In the genomic region with DNA sequence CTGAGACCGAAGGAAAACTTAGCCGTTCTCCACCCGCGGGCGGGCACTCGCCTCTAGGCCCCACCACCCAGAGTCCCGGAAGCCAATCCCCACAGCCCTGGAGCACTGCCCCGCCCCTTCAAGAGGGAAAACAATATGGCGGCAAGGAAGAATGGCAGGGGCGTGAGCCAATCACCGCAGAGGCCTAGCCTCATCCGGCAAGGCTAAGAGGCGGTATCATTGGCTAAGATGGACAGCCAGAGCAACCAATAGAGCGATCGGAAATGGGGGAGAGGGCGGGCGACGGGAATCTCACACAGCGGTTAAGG, we compare ENCODE assay signal across 8 cellular contexts. TPM values are rescaled to one million over a fixed set of nuclear protein-coding genes. Genes with fewer than 3 reads are reported as not detected.
A peak's percentile ranks its signal among the peaks of the same experiment; 100 is the strongest.
DNase-seq lines count a peak whose midpoint lies in the region; ATAC-seq and TF ChIP-seq lines count a peak whose summit lies in the region.

No MANE protein-coding gene starts in this region.

- no peaks in the 10 kb centered on the region for H3K27me3 Mint-ChIP-seq in T-helper 2 cell treated with Interferon-gamma antibody and Interleukin-4, amounts not matched to agents 5 μg/mL and 100 μg/mL, for 36 hours (ENCODE audit: low read depth)

- peak overlapping the region; percentile 97 for H3K27ac ChIP-seq in vagina

- H3K36me3 ChIP-seq in vagina = no peaks in the 10 kb centered on the region

- H3K9me3 Mint-ChIP-seq in T-helper 2 cell treated with Interferon-gamma antibody and Interleukin-4, amounts not matched to agents 5 μg/mL and 100 μg/mL, for 36 hours = no peaks in the 10 kb centered on the region

- ATAC-seq in GM18505 (IDR thresholded peaks at IDR 0.05; ENCODE audit: unreplicated experiment) = peak; percentile 63
- ATAC-seq in HG02970 (IDR thresholded peaks at IDR 0.05; ENCODE audit: low FRiP score, unreplicated experiment) = peak; percentile 68

- TF ChIP-seq POLR2A in GM18505 (IDR thresholded peaks at IDR 0.05; ENCODE audit: borderline replicate concordance, extremely low read depth, insufficient read depth, insufficient read length) (no peak), vagina (IDR thresholded peaks at IDR 0.05) (no peak)

- intact Hi-C loops in vagina (cut with DNase I) = loop anchor here (5.0 kb wide), 2 partner anchors 80 to 140 kb away; a partner anchor contains a TSS

- no peaks in the 10 kb centered on the region for H3K27me3 ChIP-seq in vagina

- peaks cover 16% of the 10 kb centered on the region for H3K36me3 Mint-ChIP-seq in T-helper 2 cell treated with Interferon-gamma antibody and Interleukin-4, amounts not matched to agents 5 μg/mL and 100 μg/mL, for 36 hours (ENCODE audit: low read depth)

- H3K4me3 Mint-ChIP-seq in T-helper 2 cell treated with Interferon-gamma antibody and Interleukin-4, amounts not matched to agents 5 μg/mL and 100 μg/mL, for 36 hours = no peak overlapping the region

- DNase-seq in NCI-H187 treated with DMSO at 0.1 percent for 48 hours (lab: John Stamatoyannopoulos, UW) (peak; percentile 65), astrocyte of the hippocampus (ENCODE audit: low read depth, low spot score) (peak; percentile 100), hepatic stellate cell (ENCODE audit: low spot score) (peak; percentile 99), putamen (ENCODE audit: low spot score) (peak; percentile 100), vagina (ENCODE audit: extremely low spot score in 2 of 2) (peak; percentile 100)
- DNase-seq in T-helper 2 cell treated with Interferon-gamma antibody and Interleukin-4, amounts not matched to agents 5 μg/mL and 100 μg/mL, for 36 hours (ENCODE audit: low spot score) = peak; percentile 99

- peaks cover 25% of the 10 kb centered on the region for H3K4me1 Mint-ChIP-seq in T-helper 2 cell treated with Interferon-gamma antibody and Interleukin-4, amounts not matched to agents 5 μg/mL and 100 μg/mL, for 36 hours (ENCODE audit: low read depth)

- H3K4me1 ChIP-seq in vagina = peaks cover 64% of the 10 kb centered on the region

- no peaks in the 10 kb centered on the region for H3K9me3 ChIP-seq in vagina

- no peak for TF ChIP-seq CTCF in vagina (IDR thresholded peaks at IDR 0.05)

- H3K4me3 ChIP-seq in vagina = peak overlapping the region; percentile 88 to 100

- no peak overlapping the region for H3K27ac Mint-ChIP-seq in T-helper 2 cell treated with Interferon-gamma antibody and Interleukin-4, amounts not matched to agents 5 μg/mL and 100 μg/mL, for 36 hours

RNA-seq across cellular contexts. Expression of a gene that starts 0.5 kb away (rescaled TPM):
- 74.2 TPM for total RNA-seq in vagina

RNA-seq across cellular contexts. Expression of a gene that starts 1.8 kb away (rescaled TPM):
- total RNA-seq in vagina = 12.5 TPM

RNA-seq across cellular contexts. Expression of a gene that starts 50.6 kb away (rescaled TPM):
- total RNA-seq in vagina = not detected

Comparison
In these comparisons a context has a peak if more than half of its experiments do, and no peak if none do; other contexts are left out.
1. Peak in every context shown above with its lines: DNase-seq, ATAC-seq, H3K4me3 ChIP-seq and H3K27ac ChIP-seq.